ENCODE assay signal across 1 cellular context in genomic region chr6:125363360-125364121, GRCh38.
A peak's percentile ranks its signal among the peaks of the same experiment; 100 is the strongest.
TF ChIP-seq lines count a peak whose summit lies in the region.

No MANE protein-coding gene starts in this region.

TF ChIP-seq in HepG2, 621 proteins besides CTCF, POLR2A, EP300 and RAD21 (continued from another document and continues in another):
- TF ChIP-seq PRDM4 (CRISPR knock-in tag; IDR thresholded peaks at IDR 0.05; ENCODE audit: borderline replicate concordance) (no peak), BCL3 (CRISPR knock-in tag; IDR thresholded peaks at IDR 0.05) (no peak), ZNF720 (CRISPR knock-in tag; IDR thresholded peaks at IDR 0.05) (no peak), MAZ (IDR thresholded peaks at IDR 0.05; ENCODE audit: borderline replicate concordance, low read depth, low read length) (no peak), MAZ (CRISPR knock-in tag; IDR thresholded peaks at IDR 0.05; ENCODE audit: low read depth) (no peak), SNRNP70 (IDR thresholded peaks at IDR 0.05; ENCODE audit: low read depth, low read length) (no peak), ZNF782 (CRISPR knock-in tag; IDR thresholded peaks at IDR 0.05; ENCODE audit: borderline replicate concordance) (no peak), SMARCE1 (IDR thresholded peaks at IDR 0.05; ENCODE audit: borderline replicate concordance) (no peak), ZNF761 (CRISPR knock-in tag; conservative IDR thresholded peaks at IDR 0.05) (no peak), ZNF775 (CRISPR knock-in tag; IDR thresholded peaks at IDR 0.05; ENCODE audit: borderline replicate concordance) (no peak), ZNF142 (CRISPR knock-in tag; IDR thresholded peaks at IDR 0.05) (no peak), ZNF10 (CRISPR knock-in tag; IDR thresholded peaks at IDR 0.05; ENCODE audit: borderline replicate concordance, low read depth) (no peak), ZNF550 (CRISPR knock-in tag; IDR thresholded peaks at IDR 0.05; ENCODE audit: borderline replicate concordance) (0 out of 2 replicates have a peak, but pooled peaks have one; percentile 42), ZFP37 (CRISPR knock-in tag; IDR thresholded peaks at IDR 0.05; ENCODE audit: borderline replicate concordance) (no peak), ELF4 (CRISPR knock-in tag; IDR thresholded peaks at IDR 0.05; ENCODE audit: borderline replicate concordance) (no peak), ZNF17 (CRISPR knock-in tag; IDR thresholded peaks at IDR 0.05) (no peak), ZMAT5 (CRISPR knock-in tag; IDR thresholded peaks at IDR 0.05; ENCODE audit: borderline replicate concordance, low read depth) (no peak), ZFY (CRISPR knock-in tag; IDR thresholded peaks at IDR 0.05) (no peak), ZNF331 (CRISPR knock-in tag; IDR thresholded peaks at IDR 0.05) (0 out of 2 replicates have a peak, but pooled peaks have one; percentile 26), ZNF484 (CRISPR knock-in tag; IDR thresholded peaks at IDR 0.05; ENCODE audit: borderline replicate concordance, low read depth) (no peak), ZNF136 (CRISPR knock-in tag; IDR thresholded peaks at IDR 0.05; ENCODE audit: low read depth) (no peak), ZNF362 (CRISPR knock-in tag; IDR thresholded peaks at IDR 0.05; ENCODE audit: borderline replicate concordance) (no peak), ZNF333 (CRISPR knock-in tag; IDR thresholded peaks at IDR 0.05; ENCODE audit: borderline replicate concordance) (no peak), ZMYM4 (CRISPR knock-in tag; IDR thresholded peaks at IDR 0.05) (no peak), ATF1 (CRISPR knock-in tag; IDR thresholded peaks at IDR 0.05) (no peak), POGZ (CRISPR knock-in tag; IDR thresholded peaks at IDR 0.05) (no peak), HNRNPH1 (optimal IDR thresholded peaks at IDR 0.05; ENCODE audit: low read depth, low read length) (no peak), ZNF709 (CRISPR knock-in tag; IDR thresholded peaks at IDR 0.05) (no peak), KDM6A (CRISPR knock-in tag; IDR thresholded peaks at IDR 0.05; ENCODE audit: low read depth) (no peak), FOXP1 (IDR thresholded peaks at IDR 0.05) (no peak), FOXP1 (CRISPR knock-in tag; IDR thresholded peaks at IDR 0.05) (no peak), ZNF552 (CRISPR knock-in tag; IDR thresholded peaks at IDR 0.05; ENCODE audit: borderline replicate concordance) (no peak), ZNF768 (CRISPR knock-in tag; IDR thresholded peaks at IDR 0.05) (peak; percentile 39; the same call in 1 of the 2 replicates), ZFAT (CRISPR knock-in tag; conservative IDR thresholded peaks at IDR 0.05) (no peak), GRHL1 (CRISPR knock-in tag; conservative IDR thresholded peaks at IDR 0.05) (no peak), AGO2 (optimal IDR thresholded peaks at IDR 0.05; ENCODE audit: low read depth, low read length) (no peak), ZNF460 (CRISPR knock-in tag; IDR thresholded peaks at IDR 0.05; ENCODE audit: borderline replicate concordance) (no peak), ZNF251 (CRISPR knock-in tag; IDR thresholded peaks at IDR 0.05) (no peak), HOMEZ (CRISPR knock-in tag; IDR thresholded peaks at IDR 0.05; ENCODE audit: low read depth) (no peak), KLF13 (CRISPR knock-in tag; IDR thresholded peaks at IDR 0.05) (no peak), ZBTB20 (CRISPR knock-in tag; IDR thresholded peaks at IDR 0.05; ENCODE audit: borderline replicate concordance, low read depth) (no peak), MIER2 (CRISPR knock-in tag; IDR thresholded peaks at IDR 0.05) (no peak), REPIN1 (CRISPR knock-in tag; IDR thresholded peaks at IDR 0.05; ENCODE audit: borderline replicate concordance, low read depth) (no peak), ETV6 (CRISPR knock-in tag; conservative IDR thresholded peaks at IDR 0.05) (no peak), FOXP4 (CRISPR knock-in tag; IDR thresholded peaks at IDR 0.05) (no peak), GATAD1 (CRISPR knock-in tag; IDR thresholded peaks at IDR 0.05) (no peak), ZSCAN30 (CRISPR knock-in tag; IDR thresholded peaks at IDR 0.05) (no peak), MXD4 (CRISPR knock-in tag; IDR thresholded peaks at IDR 0.05) (no peak), HINFP (CRISPR knock-in tag; IDR thresholded peaks at IDR 0.05; ENCODE audit: low read depth) (no peak), ZEB1 (IDR thresholded peaks at IDR 0.05; ENCODE audit: insufficient replicate concordance, low read depth) (no peak)
